1 cellular context compared by ENCODE assay signal in genomic region chr19:37763488-37763887, GRCh38.
TF ChIP-seq lines count a peak whose summit lies in the region.

No MANE protein-coding gene starts in this region.

TF ChIP-seq in K562, 482 proteins besides CTCF, POLR2A, EP300 and RAD21:
- TF ChIP-seq JUN (IDR thresholded peaks at IDR 0.05; ENCODE audit: borderline replicate concordance, low read depth, low read length) (no peak), JUN (CRISPR knock-in tag; IDR thresholded peaks at IDR 0.05; ENCODE audit: borderline replicate concordance) (no peak), CEBPG (CRISPR knock-in tag; IDR thresholded peaks at IDR 0.05) (no peak), CEBPG (tag; conservative IDR thresholded peaks at IDR 0.05 in 1 of 2, IDR thresholded peaks at IDR 0.05 in 1 of 2) (peak; percentile 37 to 51; a peak in 2 of 4 replicates)
